21 cellular contexts compared by ENCODE assay signal in the genomic region with DNA sequence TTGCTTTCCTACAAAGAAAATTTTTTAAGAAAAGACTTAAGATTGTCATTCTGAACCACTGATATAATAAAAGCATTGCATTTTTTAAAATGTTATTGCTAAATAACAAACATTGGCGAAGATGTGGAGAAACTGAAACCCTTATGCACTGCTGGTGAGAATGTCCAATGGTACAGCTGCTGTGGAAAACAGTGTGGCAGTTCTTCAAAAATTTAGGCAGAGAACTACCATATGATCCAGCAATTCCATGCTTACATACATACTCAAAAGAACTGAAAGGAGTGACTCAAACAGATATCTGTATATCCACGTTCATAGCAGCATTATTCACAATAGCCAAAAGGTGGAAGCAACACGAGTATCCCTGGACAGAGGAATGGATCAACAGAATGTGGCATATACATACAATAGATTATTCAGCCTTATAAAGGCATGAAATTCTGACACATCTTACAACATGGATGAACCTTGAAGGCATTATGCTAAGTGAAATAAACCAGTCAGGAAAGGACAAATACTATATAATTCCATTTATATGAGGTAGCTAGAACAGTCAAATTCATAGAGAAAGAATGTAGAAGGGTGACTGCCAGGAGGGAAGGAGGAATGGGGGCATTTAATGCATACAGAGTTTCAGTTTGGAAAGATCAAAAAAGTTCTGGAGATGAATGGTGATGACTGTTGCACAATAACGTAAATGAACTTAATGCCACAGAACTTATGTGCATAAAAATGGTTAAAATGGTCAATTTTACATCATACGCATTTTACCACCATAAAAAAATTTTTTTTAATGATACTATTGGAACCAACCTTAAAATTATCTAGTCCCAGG.
A peak's percentile ranks its signal among the peaks of the same experiment; 100 is the strongest.
DNase-seq lines count a peak whose midpoint lies in the region; ATAC-seq and TF ChIP-seq lines count a peak whose summit lies in the region.
"Had no signal": no experiment of that assay in that cellular context is flagged by ENCODE, and none has a peak within 500 bp of the region (broad histone marks: within the 10 kb centered on the region; RNA-seq: fewer than 3 reads in every experiment).

No MANE protein-coding gene starts in this region.

- peaks cover 45 to 47% of the 10 kb centered on the region in 2 experiments for H3K36me3 ChIP-seq in SK-N-SH (replicated peaks in 1 of 2; ENCODE audit: control insufficient read depth in 1 of 2, insufficient read depth in 2 of 2, low read length in 1 of 2)
- peaks cover 36% of the 10 kb centered on the region for H3K36me3 ChIP-seq in PC-3 (ENCODE audit: low read depth, low read length)
- peaks cover 6% of the 10 kb centered on the region for H3K36me3 ChIP-seq in osteoblast (ENCODE audit: insufficient read depth, low read length)

- H3K27me3 ChIP-seq in SK-N-SH (ENCODE audit: insufficient read depth) (no peaks in the 10 kb centered on the region), PC-3 (ENCODE audit: low read length) (no peaks in the 10 kb centered on the region), osteoblast (ENCODE audit: insufficient read depth, low read length) (no peaks in the 10 kb centered on the region)
- H3K27me3 ChIP-seq: Peyer's patch had no signal

- peak; percentile 14; the same call in 1 of the 3 replicates for ATAC-seq in SK-N-SH treated with all-trans-retinoic acid at 6 μM for 48 hours
- ATAC-seq in PC-3: no peak
- no peak for ATAC-seq in omental fat pad (ENCODE audit: low FRiP score)
- ATAC-seq: HCT116 had no signal

- no peak for DNase-seq in SK-N-SH
- DNase-seq in PC-3: peak; percentile 32
- peak; percentile 16 for DNase-seq in epithelial cell of esophagus (ENCODE audit: low read depth)
- DNase-seq in osteoblast (ENCODE audit: insufficient read length, low spot score, missing footprints): no peak
- no peak for DNase-seq in SK-N-DZ (ENCODE audit: low spot score)
- DNase-seq in omental fat pad (ENCODE audit: low spot score): no peak
- no peak for DNase-seq in activated CD4-positive, CD25-positive, alpha-beta regulatory T cell treated with anti-CD3 and anti-CD28 coated beads, Interleukin-2, amount 50 U/mL, for 72 hours
- DNase-seq: Caco-2; CD4-positive, CD25-positive, alpha-beta regulatory T cell; DMS153; Kasumi-1; NCI-H1105 treated with DMSO at 0.1 percent for 48 hours; NCI-H1694 treated with DMSO at 0.1 percent for 48 hours; NCI-H2107; NCI-H2227 treated with DMSO at 0.1 percent for 48 hours; NCI-H524 treated with DMSO at 0.1 percent for 48 hours; Peyer's patch; Right ventricle myocardium superior had no signal

- H3K9ac ChIP-seq in SK-N-SH: no peak overlapping the region
- H3K9ac ChIP-seq in PC-3 (ENCODE audit: low read length): no peak overlapping the region

- H3K27ac ChIP-seq in SK-N-SH (ENCODE audit: low read depth in 2 of 2, low read length in 1 of 2) (0 out of 4 replicates have a peak overlapping the region, but pooled peaks of 1 of the 2 experiments have one; percentile 43), PC-3 (ENCODE audit: low read length) (no peak overlapping the region), osteoblast (ENCODE audit: low read depth, low read length) (peak overlapping the region; percentile 40)
- H3K27ac ChIP-seq: 22Rv1, Peyer's patch had no signal

- intact Hi-C loops in PC-3 (cut with micrococcal nuclease): no loop called here

- no peaks in the 10 kb centered on the region for H4K20me1 ChIP-seq in SK-N-SH (ENCODE audit: insufficient read depth)
- no peaks in the 10 kb centered on the region for H4K20me1 ChIP-seq in PC-3 (ENCODE audit: low read length)
- H4K20me1 ChIP-seq in osteoblast (ENCODE audit: insufficient read depth, low read length): peaks cover 5% of the 10 kb centered on the region

- POLR2A ChIA-PET in SK-N-SH (lab: Yijun Ruan, JAX) (no interaction called here), PC-3 (lab: Charles Lee; ENCODE audit: unreplicated experiment) (no interaction called here)

- H3F3A ChIP-seq in SK-N-SH (replicated peaks; ENCODE audit: insufficient read depth) (peaks cover 4% of the 10 kb centered on the region), PC-3 (ENCODE audit: low read length, unreplicated experiment) (peaks cover 8% of the 10 kb centered on the region)

- H3K79me2 ChIP-seq in SK-N-SH (ENCODE audit: insufficient read depth) (no peaks in the 10 kb centered on the region), PC-3 (ENCODE audit: low read length) (no peaks in the 10 kb centered on the region), osteoblast (ENCODE audit: insufficient read depth, low read length) (peaks cover 6% of the 10 kb centered on the region)

- CTCF ChIA-PET in SK-N-SH (lab: Yijun Ruan, JAX) (interaction anchor here (0.6 to 1.5 kb wide), 3 partner anchors 11 to 212 kb away, joined by 3 to 8 read pairs (median 4); no protein-coding TSS in a partner anchor), PC-3 (lab: Charles Lee) (no interaction called here)

- H2AFZ ChIP-seq in SK-N-SH (ENCODE audit: low read depth) (no peak overlapping the region), PC-3 (ENCODE audit: low read length) (no peak overlapping the region), osteoblast (ENCODE audit: low read length) (no peak overlapping the region)

- H3K4me2 ChIP-seq in SK-N-SH (no peak overlapping the region), PC-3 (ENCODE audit: low read length) (no peak overlapping the region), osteoblast (ENCODE audit: insufficient read depth, low read length) (peak overlapping the region; percentile 6)

- H3K9me3 ChIP-seq in SK-N-SH (no peaks in the 10 kb centered on the region), PC-3 (ENCODE audit: low read length) (no peaks in the 10 kb centered on the region), osteoblast (ENCODE audit: low read depth, low read length) (no peaks in the 10 kb centered on the region)
- H3K9me3 ChIP-seq: Caco-2, Peyer's patch had no signal

- no peak for TF ChIP-seq EP300 in SK-N-SH (IDR thresholded peaks at IDR 0.05; ENCODE audit: borderline replicate concordance in 1 of 2, low read depth in 1 of 2, low read length in 1 of 2)

- TF ChIP-seq CTCF in SK-N-SH (IDR thresholded peaks at IDR 0.05) (no peak), PC-3 (conservative IDR thresholded peaks at IDR 0.05; ENCODE audit: low read depth, low read length) (no peak), epithelial cell of esophagus (IDR thresholded peaks at IDR 0.05; ENCODE audit: insufficient read depth, low read depth, low read length, missing control alignments) (no peak), osteoblast (IDR thresholded peaks at IDR 0.05; ENCODE audit: extremely low read depth, low read depth, low read length) (no peak), omental fat pad (IDR thresholded peaks at IDR 0.05) (no peak)

- TF ChIP-seq RAD21 in SK-N-SH (IDR thresholded peaks at IDR 0.05; ENCODE audit: low read length): no peak

- H3K4me3 ChIP-seq in SK-N-SH (ENCODE audit: low read depth in 2 of 2, low read length in 1 of 2) (no peak overlapping the region), PC-3 (ENCODE audit: low read length) (no peak overlapping the region), epithelial cell of esophagus (ENCODE audit: low read length) (no peak overlapping the region), osteoblast (ENCODE audit: insufficient read depth, low read length) (no peak overlapping the region)
- H3K4me3 ChIP-seq: Peyer's patch had no signal

- WGBS in SK-N-SH (ENCODE audit: low lambda C conversion rate): 91% methylated on average over 5 of the region's 5 CpGs

- H3K9me2 ChIP-seq in SK-N-SH: no peaks in the 10 kb centered on the region
- H3K9me2 ChIP-seq in PC-3 (replicated peaks; ENCODE audit: low read length): no peaks in the 10 kb centered on the region

- H3K4me1 ChIP-seq in SK-N-SH (ENCODE audit: control insufficient read depth in 1 of 2, insufficient read depth in 2 of 2, low read depth in 1 of 2, low read length in 1 of 2): peaks cover 8 to 19% of the 10 kb centered on the region in 2 experiments; a peak in 3 of 4 replicates
- peaks cover 20% of the 10 kb centered on the region for H3K4me1 ChIP-seq in PC-3 (ENCODE audit: insufficient read depth, low read length)
- H3K4me1 ChIP-seq in osteoblast (ENCODE audit: insufficient read depth, low read length): peaks cover 27% of the 10 kb centered on the region
- H3K4me1 ChIP-seq: Caco-2, Peyer's patch had no signal

- BruUV-seq in PC-3 (replicated peaks; lab: Mats Ljungman, UMichigan): no TSS peak

TF ChIP-seq in SK-N-SH treated with all-trans-retinoic acid at 6 μM for 48 hours, 23 proteins besides CTCF, POLR2A, EP300 and RAD21 (continues in another document):
- no peak for TF ChIP-seq TOX (CRISPR knock-in tag; IDR thresholded peaks at IDR 0.05; ENCODE audit: borderline replicate concordance)

TF ChIP-seq in SK-N-SH, 30 proteins besides CTCF, POLR2A, EP300 and RAD21 (continues in another document):
- no peak for TF ChIP-seq GATA2 (CRISPR knock-in tag; IDR thresholded peaks at IDR 0.05)
- TF ChIP-seq RXRA (IDR thresholded peaks at IDR 0.05; ENCODE audit: borderline replicate concordance, low read depth): no peak
- TF ChIP-seq, protein P1, sequence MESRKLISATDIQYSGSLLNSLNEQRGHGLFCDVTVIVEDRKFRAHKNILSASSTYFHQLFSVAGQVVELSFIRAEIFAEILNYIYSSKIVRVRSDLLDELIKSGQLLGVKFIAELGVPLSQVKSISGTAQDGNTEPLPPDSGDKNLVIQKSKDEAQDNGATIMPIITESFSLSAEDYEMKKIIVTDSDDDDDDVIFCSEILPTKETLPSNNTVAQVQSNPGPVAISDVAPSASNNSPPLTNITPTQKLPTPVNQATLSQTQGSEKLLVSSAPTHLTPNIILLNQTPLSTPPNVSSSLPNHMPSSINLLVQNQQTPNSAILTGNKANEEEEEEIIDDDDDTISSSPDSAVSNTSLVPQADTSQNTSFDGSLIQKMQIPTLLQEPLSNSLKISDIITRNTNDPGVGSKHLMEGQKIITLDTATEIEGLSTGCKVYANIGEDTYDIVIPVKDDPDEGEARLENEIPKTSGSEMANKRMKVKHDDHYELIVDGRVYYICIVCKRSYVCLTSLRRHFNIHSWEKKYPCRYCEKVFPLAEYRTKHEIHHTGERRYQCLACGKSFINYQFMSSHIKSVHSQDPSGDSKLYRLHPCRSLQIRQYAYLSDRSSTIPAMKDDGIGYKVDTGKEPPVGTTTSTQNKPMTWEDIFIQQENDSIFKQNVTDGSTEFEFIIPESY (IDR thresholded peaks at IDR 0.05; ENCODE audit: borderline replicate concordance, low read depth): no peak
- no peak for TF ChIP-seq EZH2phosphoT487 (IDR thresholded peaks at IDR 0.05; ENCODE audit: borderline replicate concordance, low read depth)
- no peak for TF ChIP-seq FOXJ3 (CRISPR knock-in tag; IDR thresholded peaks at IDR 0.05)
- no peak for TF ChIP-seq MXI1 (IDR thresholded peaks at IDR 0.05; ENCODE audit: low read depth, low read length)
- no peak for TF ChIP-seq RFX5 (IDR thresholded peaks at IDR 0.05; ENCODE audit: low read length)
- TF ChIP-seq MEF2A (IDR thresholded peaks at IDR 0.05; ENCODE audit: borderline replicate concordance, low read depth): no peak
- TF ChIP-seq NFIC (IDR thresholded peaks at IDR 0.05; ENCODE audit: borderline replicate concordance): no peak

Comparison
In these comparisons a context has a peak if more than half of its experiments do, and no peak if none do; other contexts are left out.
1. DNase-seq: peak in PC-3 (single experiment) and epithelial cell of esophagus (single experiment); none in SK-N-SH (single experiment), osteoblast (single experiment), SK-N-DZ (single experiment), omental fat pad (single experiment) and activated CD4-positive, CD25-positive, alpha-beta regulatory T cell treated with anti-CD3 and anti-CD28 coated beads, Interleukin-2, amount 50 U/mL, for 72 hours (single experiment).